8 cellular contexts compared by ENCODE assay signal in the genomic region with DNA sequence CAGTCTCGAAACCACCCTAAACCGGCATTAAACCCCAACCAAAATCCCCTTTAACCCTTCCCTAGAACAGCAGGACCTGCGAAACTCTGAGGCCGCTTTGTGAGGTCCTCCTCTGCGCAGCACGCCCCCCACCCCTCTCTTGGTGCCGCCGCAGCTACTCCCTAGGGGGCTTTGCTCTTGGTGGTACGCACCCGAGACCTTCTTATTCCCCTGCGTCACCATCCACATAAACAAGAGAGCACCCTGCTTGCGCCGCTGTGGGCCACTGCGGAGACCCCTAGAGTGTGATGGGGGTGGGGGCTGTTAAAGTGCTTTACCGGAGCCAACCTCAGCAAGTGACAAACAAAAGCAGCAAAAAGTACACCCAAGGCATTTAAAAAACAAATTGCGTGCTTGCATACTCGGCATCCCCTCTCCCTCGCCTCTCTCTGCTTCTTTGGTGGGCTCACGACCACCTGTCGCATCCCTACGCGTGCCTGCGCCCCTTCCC. TPM values are rescaled to one million over a fixed set of nuclear protein-coding genes. Genes with fewer than 3 reads are reported as not detected.
DNase-seq lines count a peak whose midpoint lies in the region; ATAC-seq and TF ChIP-seq lines count a peak whose summit lies in the region.

No MANE protein-coding gene starts in this region.

- H3K27me3 ChIP-seq in BJ (ENCODE audit: control insufficient read depth, insufficient read depth, low read length) (peaks cover 15% of the 10 kb centered on the region), MG63 (peaks cover 17% of the 10 kb centered on the region), neuron (ENCODE audit: insufficient read depth, low read length) (peaks cover 81% of the 10 kb centered on the region)

- no peaks in the 10 kb centered on the region for H3K9me3 Mint-ChIP-seq in effector memory CD8-positive, alpha-beta T cell

- peak overlapping the region; percentile 79 to 86 for H3K4me3 Mint-ChIP-seq in effector memory CD8-positive, alpha-beta T cell

- CTCF ChIA-PET in BJ (lab: Yijun Ruan, JAX), result interaction anchor here (0.5 to 1.9 kb wide), 11 partner anchors 11 to 1255 kb away, joined by 3 to 6 read pairs (median 4); partner anchors contain the start of gene STX16

- ATAC-seq in effector memory CD8-positive, alpha-beta T cell (replicated peaks), result no peak
- ATAC-seq in HG03135 (IDR thresholded peaks at IDR 0.05; ENCODE audit: unreplicated experiment), result no peak

- peaks cover 49 to 93% of the 10 kb centered on the region in 2 donors for H3K27me3 Mint-ChIP-seq in effector memory CD8-positive, alpha-beta T cell

- H3K4me3 ChIP-seq in BJ (ENCODE audit: low read depth, low read length) (peak overlapping the region; percentile 37; the same call in 1 of the 2 replicates), MG63 (peak overlapping the region; percentile 54), neuron (ENCODE audit: low read length) (peak overlapping the region; percentile 26)

- no peak overlapping the region for H2AFZ ChIP-seq in neuron (ENCODE audit: low read depth, low read length)

- peaks cover 20 to 27% of the 10 kb centered on the region in 2 donors for H3K4me1 Mint-ChIP-seq in effector memory CD8-positive, alpha-beta T cell (ENCODE audit: low read depth in 2 of 2)

- TF ChIP-seq CTCF in BJ (IDR thresholded peaks at IDR 0.05; ENCODE audit: insufficient read depth, low read depth, low read length), result no peak

- peaks cover 3% of the 10 kb centered on the region for H3K36me3 Mint-ChIP-seq in effector memory CD8-positive, alpha-beta T cell (ENCODE audit: insufficient read depth)

- no peaks in the 10 kb centered on the region for H3K9me3 ChIP-seq in MG63
- peaks cover 8% of the 10 kb centered on the region for H3K9me3 ChIP-seq in neuron (ENCODE audit: low read length)

- no peak for DNase-seq in BJ (ENCODE audit: low read depth)
- no peak for DNase-seq in MG63
- DNase-seq in effector memory CD8-positive, alpha-beta T cell, result no peak
- no peak for DNase-seq in HCEC 1CT
- DNase-seq in D341Med (ENCODE audit: low spot score), result no peak
- no peak for DNase-seq in SKM-1 (lab: John Stamatoyannopoulos, UW; ENCODE audit: unreplicated experiment)

- no peak overlapping the region for H3K27ac Mint-ChIP-seq in effector memory CD8-positive, alpha-beta T cell

- POLR2A ChIA-PET in BJ (lab: Charles Lee), result no interaction called here

- H3K4me1 ChIP-seq in neuron (ENCODE audit: insufficient read depth, low read length), result peaks cover 3% of the 10 kb centered on the region

- H3K36me3 ChIP-seq in BJ (ENCODE audit: control insufficient read depth, insufficient read depth, low read length), result no peaks in the 10 kb centered on the region
- H3K36me3 ChIP-seq in MG63, result no peaks in the 10 kb centered on the region
- no peaks in the 10 kb centered on the region for H3K36me3 ChIP-seq in neuron (ENCODE audit: insufficient read depth, low read length)

RNA-seq across cellular contexts. Expression of gene GNAS, which starts 0.5 kb away (rescaled TPM):
- 1,063 and 1,537 TPM in 2 replicates for polyA plus RNA-seq in BJ (2011; rRNA removed)
- polyA minus RNA-seq in BJ (2011; rRNA and poly(A)+ RNA removed), result 1,584 and 1,724 TPM in 2 replicates
- total RNA-seq in MG63 (2014; rRNA removed; shearing (Covaris generic); ENCODE audit: low replicate concordance), result 494 and 560 TPM in 2 replicates

RNA-seq across cellular contexts. Expression of gene GNAS-AS1, which starts 1.3 kb away (rescaled TPM):
- polyA plus RNA-seq in BJ (2011; rRNA removed), result 0.42 and 0.45 TPM in 2 replicates
- 0.15 and 0.57 TPM in 2 replicates for polyA minus RNA-seq in BJ (2011; rRNA and poly(A)+ RNA removed)
- total RNA-seq in MG63 (2014; rRNA removed; shearing (Covaris generic); ENCODE audit: low replicate concordance), result 1.1 and 1.7 TPM in 2 replicates
